In the genomic region with DNA sequence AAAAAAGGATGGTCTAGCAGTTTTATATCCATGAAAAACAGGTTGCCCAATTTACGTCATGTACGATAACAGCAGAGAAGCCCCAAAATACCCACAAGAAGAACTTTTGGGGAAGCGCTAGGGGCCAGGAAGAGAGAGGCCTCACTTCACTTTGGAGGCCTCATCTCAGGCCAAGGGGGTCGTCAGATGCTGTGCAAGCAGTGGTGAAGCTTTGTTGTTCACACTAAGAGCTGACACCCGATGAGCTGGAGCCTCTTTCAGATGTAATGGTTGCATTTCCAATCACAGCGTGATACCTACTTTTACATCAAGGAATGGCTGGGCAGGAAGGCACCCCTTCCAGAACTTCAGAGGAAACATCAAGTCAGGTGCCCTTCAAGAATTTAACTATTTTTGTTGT, we compare ENCODE assay signal across 20 cellular contexts.
"Had no signal": no experiment of that assay in that cellular context is flagged by ENCODE, and none has a peak within 500 bp of the region (broad histone marks: within the 10 kb centered on the region; RNA-seq: fewer than 3 reads in every experiment).

No MANE protein-coding gene starts in this region.

- H3K27ac Mint-ChIP-seq: naive thymus-derived CD4-positive, alpha-beta T cell; nephron progenitor cell; stimulated activated naive B cell treated with anti-CD40 and anti-IgM and Interleukin-4, amounts not matched to agents 10 μg/mL and 1 μg/mL and 100 μg/mL, for 72 hours; stimulated activated naive CD8-positive, alpha-beta T cell treated with anti-CD3 and anti-CD28 coated beads, Interleukin-15, amount 100 ng/mL, for 72 hours had no signal

- FAIRE-seq: endometrium had no signal

- H3K36me3 Mint-ChIP-seq: naive thymus-derived CD4-positive, alpha-beta T cell; stimulated activated naive B cell treated with anti-CD40 and anti-IgM and Interleukin-4, amounts not matched to agents 10 μg/mL and 1 μg/mL and 100 μg/mL, for 72 hours had no signal

- H3K4me1 Mint-ChIP-seq: nephron progenitor cell had no signal

- H3K27me3 ChIP-seq: testis, tibial nerve, upper lobe of right lung, vagina had no signal

- H3K4me3 Mint-ChIP-seq: naive thymus-derived CD4-positive, alpha-beta T cell; nephron progenitor cell; stimulated activated naive B cell treated with anti-CD40 and anti-IgM and Interleukin-4, amounts not matched to agents 10 μg/mL and 1 μg/mL and 100 μg/mL, for 72 hours; stimulated activated naive CD8-positive, alpha-beta T cell treated with anti-CD3 and anti-CD28 coated beads, Interleukin-15, amount 100 ng/mL, for 72 hours had no signal

- H3K9me3 Mint-ChIP-seq: naive thymus-derived CD4-positive, alpha-beta T cell; stimulated activated naive CD8-positive, alpha-beta T cell treated with anti-CD3 and anti-CD28 coated beads, Interleukin-15, amount 100 ng/mL, for 72 hours had no signal

- H3K4me3 ChIP-seq: gastroesophageal sphincter, psoas muscle, spleen, testis, tibial nerve, upper lobe of right lung, vagina had no signal

- H3K36me3 ChIP-seq: gastroesophageal sphincter, spleen, tibial nerve, upper lobe of right lung, vagina had no signal

- H3K27ac ChIP-seq: gastroesophageal sphincter, psoas muscle, spleen, testis, tibial nerve, upper lobe of right lung, vagina had no signal

- DNase-seq: effector memory CD4-positive, alpha-beta T cell; foreskin fibroblast; glutamatergic neuron; kidney glomerular epithelial cell; mammary epithelial cell; naive thymus-derived CD4-positive, alpha-beta T cell; nephron progenitor cell; psoas muscle; spleen; stimulated activated CD4-positive, alpha-beta T cell treated with anti-CD3 and anti-CD28 coated beads, Interleukin-15, amount 100 ng/mL, for 24 hours; stimulated activated CD4-positive, alpha-beta T cell treated with anti-CD3 and anti-CD28 coated beads, Interleukin-1b, Interleukin-23, amount 100 ng/mL, for 48 hours; stimulated activated CD4-positive, alpha-beta T cell treated with anti-CD3 and anti-CD28 coated beads, Interleukin-4, amount 100 ng/mL, for 24 hours; stimulated activated naive B cell treated with anti-CD40 and anti-IgM and Interleukin-4, amounts not matched to agents 10 μg/mL and 1 μg/mL and 100 μg/mL, for 72 hours; stimulated activated naive CD8-positive, alpha-beta T cell treated with anti-CD3 and anti-CD28 coated beads, Interleukin-15, amount 100 ng/mL, for 72 hours; testis; upper lobe of right lung had no signal

- H3K9me3 ChIP-seq: gastroesophageal sphincter, psoas muscle, testis, tibial nerve, upper lobe of right lung, vagina had no signal

- H3K4me1 ChIP-seq: gastroesophageal sphincter, psoas muscle, spleen, testis, tibial nerve, upper lobe of right lung, vagina had no signal
